ENCODE assay signal across 11 cellular contexts in the genomic region with DNA sequence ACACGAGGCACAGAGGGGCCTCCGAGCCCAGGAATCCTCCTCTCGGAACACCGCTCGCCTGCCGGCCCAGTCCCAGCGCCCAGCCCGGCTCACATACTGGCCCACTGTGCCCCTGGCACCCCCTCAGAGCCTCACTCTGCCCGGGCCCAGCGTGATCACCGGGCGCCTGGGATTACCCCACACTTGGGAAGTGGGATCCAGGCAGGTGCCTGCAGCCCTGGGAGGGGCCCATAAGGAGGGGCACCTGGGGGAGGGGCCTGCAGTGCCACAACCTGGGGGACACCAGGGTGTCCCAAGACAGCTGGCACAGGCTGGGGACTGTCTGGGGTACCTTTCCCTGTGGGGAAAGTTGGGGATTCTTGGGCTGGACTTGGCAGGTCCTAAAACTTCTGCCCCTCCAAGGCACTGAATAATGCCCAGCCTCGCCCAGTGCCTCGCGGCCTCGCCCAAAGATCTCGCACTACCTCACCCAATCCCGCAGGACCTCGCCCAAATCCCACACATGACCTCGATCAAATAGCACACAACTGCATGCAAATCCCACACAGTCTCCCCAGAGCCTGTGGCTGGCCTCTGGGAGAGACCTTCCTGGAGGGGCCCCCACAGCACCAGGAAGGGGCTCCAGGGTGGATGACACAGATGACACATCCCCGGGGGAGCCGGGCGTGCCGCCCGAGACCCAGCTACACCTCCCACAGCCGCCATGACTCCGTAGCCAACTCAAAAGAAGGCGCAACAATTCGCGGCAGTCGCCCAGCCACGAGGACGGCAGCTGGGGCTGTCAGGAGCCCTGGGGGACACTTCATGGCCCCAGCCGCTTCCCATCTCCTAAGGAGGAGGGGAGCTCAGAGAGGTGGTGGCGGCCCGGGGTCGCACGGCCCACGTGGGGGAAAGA. TPM values are rescaled to one million over a fixed set of nuclear protein-coding genes. Genes with fewer than 3 reads are reported as not detected.
DNase-seq lines count a peak whose midpoint lies in the region; ATAC-seq, FAIRE-seq and TF ChIP-seq lines count a peak whose summit lies in the region.
"Had no signal": no experiment of that assay in that cellular context is flagged by ENCODE, and none has a peak within 500 bp of the region (broad histone marks: within the 10 kb centered on the region; RNA-seq: fewer than 3 reads in every experiment).

No MANE protein-coding gene starts in this region.

- no peak overlapping the region for H3K27ac ChIP-seq in CD8-positive, alpha-beta T cell (ENCODE audit: low read depth, low read length)
- H3K27ac ChIP-seq in RWPE1 (peak overlapping the region; percentile 83), H1 (ENCODE audit: low read depth, low read length) (no peak overlapping the region), neural progenitor cell (peak overlapping the region; percentile 37), mesenchymal stem cell (ENCODE audit: low read length, poor library complexity, severe bottlenecking) (no peak overlapping the region)

- H3K36me3 Mint-ChIP-seq in CD8-positive, alpha-beta T cell = no peaks in the 10 kb centered on the region
- H3K36me3 Mint-ChIP-seq in neural progenitor cell = peaks cover under 1% of the 10 kb centered on the region

- no peak for TF ChIP-seq RAD21 in H1 (IDR thresholded peaks at IDR 0.05 in 1 of 2, conservative IDR thresholded peaks at IDR 0.05 in 1 of 2; ENCODE audit: low read depth in 2 of 2, low read length in 2 of 2)

- no peak overlapping the region for H4K91ac ChIP-seq in H1 (replicated peaks; ENCODE audit: insufficient read length, low read length)
- H4K91ac ChIP-seq in mesenchymal stem cell (ENCODE audit: low read length) = no peak overlapping the region

- H2BK12ac ChIP-seq in H1 (ENCODE audit: low read depth, low read length) (no peak overlapping the region), mesenchymal stem cell (ENCODE audit: low read length in 2 of 2) (no peak overlapping the region)

- no peak overlapping the region for H3K4ac ChIP-seq in H1 (replicated peaks; ENCODE audit: insufficient read length, low read depth, low read length)
- peak overlapping the region in 1 of 2 experiments; percentile 27 for H3K4ac ChIP-seq in mesenchymal stem cell (ENCODE audit: low read depth in 1 of 2, low read length in 2 of 2)

- no peak overlapping the region for H2BK20ac ChIP-seq in H1 (ENCODE audit: low read length)

- H3K4me2 ChIP-seq in H1 (ENCODE audit: insufficient read depth in 1 of 2, low read depth in 2 of 2, low read length in 2 of 2) (no peak overlapping the region), neural progenitor cell (peak overlapping the region; percentile 13), mesenchymal stem cell (ENCODE audit: low read length, poor library complexity, severe bottlenecking) (no peak overlapping the region)

- H3K9ac ChIP-seq in H1 (replicated peaks in 1 of 4; ENCODE audit: extremely low read depth in 1 of 4, low read depth in 3 of 4, low read length in 3 of 4) (no peak overlapping the region), neural progenitor cell (no peak overlapping the region), mesenchymal stem cell (ENCODE audit: low read length) (no peak overlapping the region)

- H3K27me3 ChIP-seq in CD8-positive, alpha-beta T cell (ENCODE audit: insufficient read depth, low read length) = no peaks in the 10 kb centered on the region
- no peaks in the 10 kb centered on the region for H3K27me3 ChIP-seq in H1 (replicated peaks in 1 of 4; ENCODE audit: control insufficient read depth in 3 of 4, extremely low read depth in 1 of 4, insufficient read depth in 3 of 4, low read length in 3 of 4)
- no peaks in the 10 kb centered on the region for H3K27me3 ChIP-seq in neural progenitor cell
- H3K27me3 ChIP-seq in mesenchymal stem cell (ENCODE audit: control insufficient read depth in 1 of 2, insufficient read depth in 1 of 2, low read length in 2 of 2) = no peaks in the 10 kb centered on the region

- no peaks in the 10 kb centered on the region for H3K27me3 Mint-ChIP-seq in CD8-positive, alpha-beta T cell (ENCODE audit: low read depth)
- H3K27me3 Mint-ChIP-seq in neural progenitor cell (ENCODE audit: insufficient read depth, low read depth) = peaks cover 3% of the 10 kb centered on the region

- H2AK5ac ChIP-seq in H1 (ENCODE audit: low read depth, low read length) = no peak overlapping the region
- H2AK5ac ChIP-seq in mesenchymal stem cell (ENCODE audit: low read length, severe bottlenecking) = no peak overlapping the region

- H4K5ac ChIP-seq in H1 (ENCODE audit: insufficient read length, low read depth, low read length) = no peak overlapping the region

- H3K56ac ChIP-seq in H1 (replicated peaks; ENCODE audit: insufficient read length, low read depth, low read length) = no peak overlapping the region

- H3K79me1 ChIP-seq in H1 (ENCODE audit: low read depth, low read length) (peaks cover 19% of the 10 kb centered on the region), mesenchymal stem cell (replicated peaks; ENCODE audit: low read length, poor library complexity, severe bottlenecking) (peaks cover 74% of the 10 kb centered on the region)

- H2BK5ac ChIP-seq in H1 (ENCODE audit: low read depth, low read length) (no peak overlapping the region), mesenchymal stem cell (ENCODE audit: low read depth, low read length, poor library complexity, severe bottlenecking) (no peak overlapping the region)

- TF ChIP-seq EP300 in H1 (IDR thresholded peaks at IDR 0.05; ENCODE audit: borderline replicate concordance in 1 of 2, low read depth in 2 of 2, low read length in 2 of 2) = no peak

- 93% methylated on average over 36 of the region's 39 CpGs; no CpG with 5 or more reads in 1 of the 2 experiments for WGBS in H1 (ENCODE audit: extremely low coverage in 1 of 2, insufficient coverage in 1 of 2, insufficient read length in 1 of 2, insufficient replicate concordance in 2 of 2, low coverage in 1 of 2, low lambda C conversion rate in 2 of 2, missing lambda C conversion rate in 1 of 2), 2 experiments
- 93% methylated on average over 39 of the region's 39 CpGs for WGBS in mesenchymal stem cell

- peak in 1 of 7 experiments; percentile 24 for DNase-seq in CD8-positive, alpha-beta T cell
- DNase-seq in RWPE1 (ENCODE audit: low spot score) (no peak), H1 (ENCODE audit: low read depth in 1 of 2, low spot score in 2 of 2) (no peak), neural progenitor cell (ENCODE audit: low spot score) (no peak), erythroblast (lab: John Stamatoyannopoulos, UW) (no peak), mesenchymal stem cell (no peak), NCI-H1048 (lab: John Stamatoyannopoulos, UW) (no peak)
- DNase-seq: GOT3, NCI-H2029 had no signal

- H4K20me1 ChIP-seq in H1 (replicated peaks in 1 of 2; ENCODE audit: control insufficient read depth in 1 of 2, insufficient read depth in 2 of 2, low read length in 2 of 2) (peaks cover 21 to 35% of the 10 kb centered on the region in 2 experiments), neural progenitor cell (ENCODE audit: low read depth) (peaks cover 80% of the 10 kb centered on the region)

- peaks cover 2% of the 10 kb centered on the region for H3K36me3 ChIP-seq in CD8-positive, alpha-beta T cell (ENCODE audit: insufficient read depth, low read length)
- H3K36me3 ChIP-seq in H1 (ENCODE audit: control insufficient read depth in 2 of 4, insufficient read depth in 4 of 4, low read length in 3 of 4) = peaks cover 0 to 5% (median 0%) of the 10 kb centered on the region in 4 experiments; a peak in 2 of 8 replicates
- H3K36me3 ChIP-seq in neural progenitor cell = no peaks in the 10 kb centered on the region
- peaks cover 0 to 76% of the 10 kb centered on the region in 2 experiments for H3K36me3 ChIP-seq in mesenchymal stem cell (ENCODE audit: control insufficient read depth in 1 of 2, insufficient read depth in 2 of 2, low read depth in 1 of 2, low read length in 2 of 2)

- H3K9me3 Mint-ChIP-seq in CD8-positive, alpha-beta T cell = no peaks in the 10 kb centered on the region
- H3K9me3 Mint-ChIP-seq in neural progenitor cell = no peaks in the 10 kb centered on the region

- H3K23me2 ChIP-seq in H1 (ENCODE audit: low read depth, low read length) = no peaks in the 10 kb centered on the region

- H3K79me2 ChIP-seq in H1 (ENCODE audit: control insufficient read depth in 1 of 2, insufficient read depth in 2 of 2, low read length in 2 of 2) (peaks cover 0 to 79% of the 10 kb centered on the region in 2 experiments; a peak in 3 of 4 replicates), neural progenitor cell (ENCODE audit: low read depth) (peaks cover 84% of the 10 kb centered on the region)

- peaks cover 81% of the 10 kb centered on the region for H3K4me1 ChIP-seq in CD8-positive, alpha-beta T cell (ENCODE audit: insufficient read depth, low read length)
- H3K4me1 ChIP-seq in H1 (replicated peaks in 1 of 4; ENCODE audit: control insufficient read depth in 3 of 4, insufficient read depth in 4 of 4, low read length in 3 of 4) (peaks cover 0 to 20% (median 12%) of the 10 kb centered on the region in 4 experiments; a peak in 5 of 7 replicates), neural progenitor cell (peaks cover 42% of the 10 kb centered on the region), mesenchymal stem cell (ENCODE audit: control insufficient read depth, insufficient read depth, low read depth, low read length) (peaks cover 54% of the 10 kb centered on the region)

- no peak overlapping the region for H3K4me3 ChIP-seq in CD8-positive, alpha-beta T cell (ENCODE audit: low read depth, low read length)
- H3K4me3 ChIP-seq in H1 (ENCODE audit: extremely low read depth in 1 of 4, insufficient read depth in 2 of 4, low read depth in 3 of 4, low read length in 4 of 4) (no peak overlapping the region), neural progenitor cell (no peak overlapping the region), mesenchymal stem cell (ENCODE audit: insufficient read depth in 1 of 2, low read depth in 1 of 2, low read length in 2 of 2) (no peak overlapping the region)

- H3K23ac ChIP-seq in H1 (ENCODE audit: insufficient read length) = no peak overlapping the region
- no peak overlapping the region for H3K23ac ChIP-seq in mesenchymal stem cell (ENCODE audit: low read length in 2 of 2)

- peak overlapping the region; percentile 70 for H3K27ac Mint-ChIP-seq in CD8-positive, alpha-beta T cell
- H3K27ac Mint-ChIP-seq in neural progenitor cell = no peak overlapping the region

- peaks cover 39% of the 10 kb centered on the region for H3K4me1 Mint-ChIP-seq in CD8-positive, alpha-beta T cell (ENCODE audit: low read depth)
- H3K4me1 Mint-ChIP-seq in neural progenitor cell = peaks cover 27% of the 10 kb centered on the region

- CTCF ChIA-PET in CD8-positive, alpha-beta T cell (lab: Charles Lee) = interaction anchor here (0.8 to 1.2 kb wide), 4 partner anchors 43 to 100 kb away, joined by 3 to 5 read pairs (median 4); no protein-coding TSS in a partner anchor
- CTCF ChIA-PET in RWPE1 (lab: Yijun Ruan, JAX) = interaction anchor here (1.6 kb wide), 1 partner anchor 93 kb away, joined by 16 read pairs; no protein-coding TSS in a partner anchor
- CTCF ChIA-PET in H1 (lab: Charles Lee; ENCODE audit: partially characterized antibody) = interaction anchor here (1.0 to 6.9 kb wide), 11 partner anchors 8 to 112 kb away, joined by 3 to 53 read pairs (median 6); no protein-coding TSS in a partner anchor

- intact Hi-C loops in CD8-positive, alpha-beta T cell (cut with DNase I, micrococcal nuclease) = no loop called here

- H2AFZ ChIP-seq in H1 (ENCODE audit: low read length) (no peak overlapping the region), neural progenitor cell (replicated peaks) (no peak overlapping the region), mesenchymal stem cell (ENCODE audit: low read depth, low read length) (no peak overlapping the region)

- POLR2A ChIA-PET in CD8-positive, alpha-beta T cell (lab: Charles Lee) = interaction anchor here (0.7 to 1.3 kb wide), 2 partner anchors 12 to 56 kb away, joined by 3 to 4 read pairs; no protein-coding TSS in a partner anchor
- POLR2A ChIA-PET in RWPE1 (lab: Yijun Ruan, JAX; ENCODE audit: low non-redundant PET) (interaction anchor here (1.1 kb wide), 1 partner anchor 15 kb away, joined by 3 read pairs; no protein-coding TSS in a partner anchor), H1 (lab: Charles Lee; ENCODE audit: partially characterized antibody) (interaction anchor here (0.8 to 1.9 kb wide), 3 partner anchors 10 to 98 kb away, joined by 3 to 5 read pairs (median 4); no protein-coding TSS in a partner anchor)

- H4K8ac ChIP-seq in H1 (ENCODE audit: extremely low read depth, insufficient read depth, low read length) = peak overlapping the region; percentile 43
- H4K8ac ChIP-seq in mesenchymal stem cell (ENCODE audit: low read length) = no peak overlapping the region

- peaks cover 34% of the 10 kb centered on the region for H3F3A ChIP-seq in neural progenitor cell (ENCODE audit: low read depth)

- no peaks in the 10 kb centered on the region for H3K9me3 ChIP-seq in CD8-positive, alpha-beta T cell (ENCODE audit: low read length)
- peaks cover 0 to 6% of the 10 kb centered on the region in 2 experiments; a peak in 2 of 4 replicates for H3K9me3 ChIP-seq in H1 (ENCODE audit: insufficient read depth in 2 of 2, low read depth in 1 of 2, low read length in 1 of 2)
- H3K9me3 ChIP-seq in neural progenitor cell (ENCODE audit: low read depth) = no peaks in the 10 kb centered on the region
- H3K9me3 ChIP-seq in mesenchymal stem cell (ENCODE audit: control insufficient read depth, low read length) = no peaks in the 10 kb centered on the region

- TF ChIP-seq POLR2A in H1 (IDR thresholded peaks at IDR 0.05; ENCODE audit: control extremely low read depth in 1 of 2, low read depth in 2 of 2, low read length in 2 of 2) = no peak
- TF ChIP-seq POLR2A in erythroblast (IDR thresholded peaks at IDR 0.05; ENCODE audit: low read length) = no peak

- H2BK120ac ChIP-seq in H1 (replicated peaks; ENCODE audit: low read depth, low read length) (no peak overlapping the region), mesenchymal stem cell (ENCODE audit: low read depth, low read length) (no peak overlapping the region)

- no peak for FAIRE-seq in H1 (lab: Jason Lieb, UNC)
- FAIRE-seq: D721Med had no signal

- ATAC-seq in CD8-positive, alpha-beta T cell = no peak
- no peak for ATAC-seq in GM19324 (IDR thresholded peaks at IDR 0.05; ENCODE audit: low FRiP score, unreplicated experiment)

- no peak for TF ChIP-seq CTCF in CD8-positive, alpha-beta T cell (IDR thresholded peaks at IDR 0.05)
- TF ChIP-seq CTCF in RWPE1 (conservative IDR thresholded peaks at IDR 0.05; ENCODE audit: low read depth) (no peak), H1 (IDR thresholded peaks at IDR 0.05; ENCODE audit: control extremely low read depth in 1 of 3, insufficient read depth in 1 of 3, low read depth in 1 of 3, low read length in 3 of 3) (no peak), neural progenitor cell (IDR thresholded peaks at IDR 0.05) (no peak)

- H3K4me3 Mint-ChIP-seq in CD8-positive, alpha-beta T cell = peak overlapping the region; percentile 63
- H3K4me3 Mint-ChIP-seq in neural progenitor cell = peak overlapping the region; percentile 24

- no peak overlapping the region for H3K18ac ChIP-seq in H1 (ENCODE audit: extremely low read depth, low read length)
- H3K18ac ChIP-seq in mesenchymal stem cell (ENCODE audit: low read depth in 1 of 2, low read length in 2 of 2) = no peak overlapping the region

- H2BK15ac ChIP-seq in H1 (ENCODE audit: low read length) (no peak overlapping the region), mesenchymal stem cell (ENCODE audit: low read depth, poor library complexity, severe bottlenecking) (no peak overlapping the region)

- H3K14ac ChIP-seq in H1 (ENCODE audit: insufficient read length) (no peak overlapping the region), mesenchymal stem cell (ENCODE audit: low read length in 2 of 2) (no peak overlapping the region)

RNA-seq across cellular contexts. Expression of a gene that starts 13.7 kb away (rescaled TPM):
- 10 to 100 TPM; 29.0 to 30.0 TPM for total RNA-seq in CD8-positive, alpha-beta T cell
- 55.6 and 60.9 TPM in 2 replicates for total RNA-seq in H1 (2021; fragmentation: NEBNext Ultra II Directional; extraction: Animal tissue kit (Norgen Biotek cat#: 25700))
- 6.9 and 19.9 TPM in 2 replicates for polyA plus RNA-seq in H1 (2011; rRNA removed)
- 7.3 TPM for polyA plus RNA-seq in H1 (2011; cell fraction: cytosol; rRNA removed)
- 41.0 TPM for polyA plus RNA-seq in H1 (2011; cell fraction: nucleus; rRNA removed)
- 17.4 to 31.4 TPM (median 28.7 TPM) in 4 replicates for polyA plus RNA-seq in H1 (2012, experiment 1 of 2)
- polyA plus RNA-seq in H1 (2012, experiment 2 of 2) = 20.1 TPM
- 33.5 TPM for polyA plus RNA-seq in H1 (2013, experiment 1 of 2)
- 26.3 TPM for polyA plus RNA-seq in H1 (2013, experiment 2 of 2)
- 12.2 and 13.8 TPM in 2 replicates for polyA minus RNA-seq in H1 (2011; rRNA and poly(A)+ RNA removed)
- 58.8 TPM for polyA minus RNA-seq in H1 (2011; cell fraction: cytosol; rRNA and poly(A)+ RNA removed)
- polyA minus RNA-seq in H1 (2011; cell fraction: nucleus; rRNA and poly(A)+ RNA removed) = 41.9 TPM
- 11.7 and 32.4 TPM in 2 replicates for total RNA-seq in neural progenitor cell (ENCODE audit: low replicate concordance)
- 15.4 TPM for polyA plus RNA-seq in mesenchymal stem cell (2013, experiment 1 of 2)
- polyA plus RNA-seq in mesenchymal stem cell (2013, experiment 2 of 2) = 13.5 TPM

RNA-seq across cellular contexts. Expression of a gene that starts 49.3 kb away (rescaled TPM):
- total RNA-seq in CD8-positive, alpha-beta T cell = 10 to 100 TPM; 81.0 to 83.5 TPM
- total RNA-seq in H1 (2021; fragmentation: NEBNext Ultra II Directional; extraction: Animal tissue kit (Norgen Biotek cat#: 25700)) = 47.1 and 49.0 TPM in 2 replicates
- polyA plus RNA-seq in H1 (2011; rRNA removed) = 21.6 and 25.1 TPM in 2 replicates
- 14.2 TPM for polyA plus RNA-seq in H1 (2011; cell fraction: cytosol; rRNA removed)
- 48.6 TPM for polyA plus RNA-seq in H1 (2011; cell fraction: nucleus; rRNA removed)
- polyA plus RNA-seq in H1 (2012, experiment 1 of 2) = 37.5 to 42.3 TPM (median 39.5 TPM) in 4 replicates
- 38.1 TPM for polyA plus RNA-seq in H1 (2012, experiment 2 of 2)
- 26.8 TPM for polyA plus RNA-seq in H1 (2013, experiment 1 of 2)
- polyA plus RNA-seq in H1 (2013, experiment 2 of 2) = 24.9 TPM
- 20.7 and 22.0 TPM in 2 replicates for polyA minus RNA-seq in H1 (2011; rRNA and poly(A)+ RNA removed)
- polyA minus RNA-seq in H1 (2011; cell fraction: cytosol; rRNA and poly(A)+ RNA removed) = 27.2 TPM
- 24.2 TPM for polyA minus RNA-seq in H1 (2011; cell fraction: nucleus; rRNA and poly(A)+ RNA removed)
- total RNA-seq in neural progenitor cell (ENCODE audit: low replicate concordance) = 16.8 and 23.8 TPM in 2 replicates
- polyA plus RNA-seq in mesenchymal stem cell (2013, experiment 1 of 2) = 38.4 TPM
- polyA plus RNA-seq in mesenchymal stem cell (2013, experiment 2 of 2) = 36.6 TPM

Comparison
In these comparisons a context has a peak if more than half of its experiments do, and no peak if none do; other contexts are left out.
1. H3K27ac ChIP-seq: peak in RWPE1 (single experiment) and neural progenitor cell (single experiment); none in CD8-positive, alpha-beta T cell (single experiment), H1 (single experiment) and mesenchymal stem cell (single experiment).